19 cellular contexts compared by ENCODE assay signal in the genomic region with DNA sequence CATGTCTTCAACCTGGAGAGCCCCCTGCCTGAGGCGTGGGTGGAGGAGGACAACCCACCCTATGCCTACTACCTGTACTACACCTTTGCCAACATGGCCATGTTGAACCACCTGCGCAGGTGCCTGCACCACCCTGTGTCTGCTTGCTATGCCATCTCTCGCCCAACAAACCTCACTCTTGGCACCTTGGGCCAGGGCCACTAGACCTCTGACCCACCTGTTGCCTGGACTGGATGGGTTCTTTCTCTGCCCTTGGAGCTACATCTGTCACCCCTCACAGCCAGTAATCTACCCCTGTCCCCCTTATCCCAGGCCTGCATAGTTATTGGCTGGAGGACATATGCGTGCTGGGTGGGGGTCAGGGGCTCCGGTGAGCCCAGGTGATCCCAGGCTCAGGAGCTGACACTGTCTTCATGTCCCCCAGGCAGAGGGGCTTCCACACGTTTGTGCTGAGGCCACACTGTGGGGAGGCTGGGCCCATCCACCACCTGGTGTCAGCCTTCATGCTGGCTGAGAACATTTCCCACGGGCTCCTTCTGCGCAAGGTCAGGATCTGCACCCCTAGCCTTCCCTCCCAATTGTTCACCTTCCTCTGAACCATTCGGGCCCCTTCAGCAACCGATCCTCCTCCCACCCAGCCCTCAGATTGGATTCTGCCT. TPM values are rescaled to one million over a fixed set of nuclear protein-coding genes. Genes with fewer than 3 reads are reported as not detected.
DNase-seq lines count a peak whose midpoint lies in the region; TF ChIP-seq lines count a peak whose summit lies in the region.
"Had no signal": no experiment of that assay in that cellular context is flagged by ENCODE, and none has a peak within 500 bp of the region (broad histone marks: within the 10 kb centered on the region; RNA-seq: fewer than 3 reads in every experiment).

No MANE protein-coding gene starts in this region.

- peaks cover 17% of the 10 kb centered on the region for H3K4me1 Mint-ChIP-seq in activated CD4-positive, alpha-beta T cell treated with anti-CD3 and anti-CD28 coated beads, Interleukin-2, amount 10 ng/mL, durations not matched to agents 7 days and 5 days

- H2AK5ac ChIP-seq in neuronal stem cell (ENCODE audit: low read depth, low read length), result no peak overlapping the region

- intact Hi-C loops in esophagus squamous epithelium (cut with DNase I), result no loop called here

- no peak overlapping the region for H4K8ac ChIP-seq in neuronal stem cell (ENCODE audit: low read depth, low read length)

- no peaks in the 10 kb centered on the region for H3K9me3 Mint-ChIP-seq in activated CD4-positive, alpha-beta T cell treated with anti-CD3 and anti-CD28 coated beads, Interleukin-2, amount 10 ng/mL, durations not matched to agents 7 days and 5 days

- H2BK5ac ChIP-seq in neuronal stem cell (ENCODE audit: low read length), result peak overlapping the region; percentile 53

- no peak overlapping the region for H3K4me2 ChIP-seq in neuronal stem cell (ENCODE audit: insufficient read depth, low read length, poor library complexity, severe bottlenecking)

- POLR2A ChIA-PET in activated CD4-positive, alpha-beta T cell treated with anti-CD3 and anti-CD28 coated beads, Interleukin-2, amount 10 ng/mL, durations not matched to agents 7 days and 5 days (lab: Charles Lee), result no interaction called here

- H3K27me3 Mint-ChIP-seq in activated CD4-positive, alpha-beta T cell treated with anti-CD3 and anti-CD28 coated beads, Interleukin-2, amount 10 ng/mL, durations not matched to agents 7 days and 5 days, result no peaks in the 10 kb centered on the region

- no peak overlapping the region for H3K27ac ChIP-seq in neuronal stem cell (replicated peaks; ENCODE audit: low read length)
- H3K27ac ChIP-seq in esophagus squamous epithelium, result no peak overlapping the region
- H3K27ac ChIP-seq: GM23248, RWPE1 had no signal

- no CpG with 5 or more reads among the region's 10 CpGs for WGBS in neuronal stem cell (ENCODE audit: extremely low coverage in 2 of 2, insufficient read length in 2 of 2, insufficient replicate concordance in 1 of 2), 2 donors
- WGBS in esophagus squamous epithelium, 2 donors, result 86 to 92% methylated on average over 6 to 8 of the region's 10 CpGs

- no peak for TF ChIP-seq POLR2A in esophagus squamous epithelium (IDR thresholded peaks at IDR 0.05)

- no peak overlapping the region for H3K4me3 Mint-ChIP-seq in activated CD4-positive, alpha-beta T cell treated with anti-CD3 and anti-CD28 coated beads, Interleukin-2, amount 10 ng/mL, durations not matched to agents 7 days and 5 days

- no peak overlapping the region for H3K4ac ChIP-seq in neuronal stem cell (ENCODE audit: low read length)

- no peak overlapping the region for H3K14ac ChIP-seq in neuronal stem cell (ENCODE audit: low read length)

- H3K36me3 ChIP-seq in neuronal stem cell (replicated peaks in 1 of 2; ENCODE audit: control insufficient read depth in 2 of 2, insufficient read depth in 2 of 2, low read length in 2 of 2) (peaks cover 41 to 69% of the 10 kb centered on the region in 2 donors), esophagus squamous epithelium (peaks cover 28 to 64% (median 29%) of the 10 kb centered on the region in 3 donors)

- no peak overlapping the region for H3K23ac ChIP-seq in neuronal stem cell (ENCODE audit: low read depth, low read length, poor library complexity)

- DNase-seq in activated CD4-positive, alpha-beta T cell treated with anti-CD3 and anti-CD28 coated beads, Interleukin-2, amount 10 ng/mL, durations not matched to agents 7 days and 5 days, result peak; percentile 3
- no peak for DNase-seq in activated CD4-positive, alpha-beta T cell treated with anti-CD3 and anti-CD28 coated beads for 48 hours
- DNase-seq in GM20000 (ENCODE audit: low spot score) (peak; percentile 20), dedifferentiated amniotic fluid mesenchymal stem cell (ENCODE audit: extremely low spot score) (peak; percentile 9), neuronal stem cell (ENCODE audit: low spot score) (no peak), esophagus squamous epithelium (lab: John Stamatoyannopoulos, UW) (no peak), NCI-H510A treated with DMSO at 0.1 percent for 48 hours (lab: John Stamatoyannopoulos, UW) (no peak), NCI-H524 treated with DMSO at 0.1 percent for 48 hours (lab: John Stamatoyannopoulos, UW) (no peak)
- DNase-seq: 8988T, DMS153, GDM1, GM23248, KG1, NCI-H1694 treated with DMSO at 0.1 percent for 48 hours, PC-3 had no signal

- H3K9me3 ChIP-seq in neuronal stem cell (replicated peaks in 1 of 2; ENCODE audit: control insufficient read depth in 2 of 2, insufficient read depth in 1 of 2, low read depth in 1 of 2, low read length in 2 of 2), result no peaks in the 10 kb centered on the region
- H3K9me3 ChIP-seq in esophagus squamous epithelium, result no peaks in the 10 kb centered on the region
- H3K9me3 ChIP-seq: Caco-2 had no signal

- H3K4me3 ChIP-seq in neuronal stem cell (ENCODE audit: low read length in 2 of 2) (no peak overlapping the region), esophagus squamous epithelium (no peak overlapping the region)
- H3K4me3 ChIP-seq: GM23248 had no signal

- H2AFZ ChIP-seq in neuronal stem cell (ENCODE audit: low read length), result no peak overlapping the region
- H2AFZ ChIP-seq: GM23248 had no signal

- peaks cover 40% of the 10 kb centered on the region for H3K36me3 Mint-ChIP-seq in activated CD4-positive, alpha-beta T cell treated with anti-CD3 and anti-CD28 coated beads, Interleukin-2, amount 10 ng/mL, durations not matched to agents 7 days and 5 days (ENCODE audit: low read depth)

- H3K18ac ChIP-seq in neuronal stem cell (ENCODE audit: low read length), result no peak overlapping the region

- no peak overlapping the region for H2BK12ac ChIP-seq in neuronal stem cell (ENCODE audit: low read length)

- CTCF ChIA-PET in activated CD4-positive, alpha-beta T cell treated with anti-CD3 and anti-CD28 coated beads, Interleukin-2, amount 10 ng/mL, durations not matched to agents 7 days and 5 days (lab: Charles Lee), result interaction anchor here (0.7 to 10.3 kb wide), 9 partner anchors 9 to 134 kb away, joined by 3 to 67 read pairs (median 5); a partner anchor contains a TSS

- peaks cover 5% of the 10 kb centered on the region for H3K79me1 ChIP-seq in neuronal stem cell (ENCODE audit: low read depth, low read length)

- no peak overlapping the region for H2BK15ac ChIP-seq in neuronal stem cell (ENCODE audit: low read length)

- no peak overlapping the region for H3K9ac ChIP-seq in neuronal stem cell (ENCODE audit: low read depth, low read length, poor library complexity)
- H3K9ac ChIP-seq: GM23248 had no signal

- H3K27ac Mint-ChIP-seq in activated CD4-positive, alpha-beta T cell treated with anti-CD3 and anti-CD28 coated beads, Interleukin-2, amount 10 ng/mL, durations not matched to agents 7 days and 5 days, result peak overlapping the region; percentile 62

- no peak overlapping the region for H4K91ac ChIP-seq in neuronal stem cell (ENCODE audit: low read depth, low read length, poor library complexity)

- H3K4me1 ChIP-seq in neuronal stem cell (ENCODE audit: control insufficient read depth in 2 of 2, insufficient read depth in 1 of 2, low read depth in 1 of 2, low read length in 2 of 2) (peaks cover 0 to 12% of the 10 kb centered on the region in 2 donors), esophagus squamous epithelium (peaks cover 0 to 35% (median 3%) of the 10 kb centered on the region in 3 donors)
- H3K4me1 ChIP-seq: Caco-2 had no signal

- TF ChIP-seq CTCF in GM20000 (IDR thresholded peaks at IDR 0.05; ENCODE audit: extremely low read depth, missing control alignments) (no peak), esophagus squamous epithelium (IDR thresholded peaks at IDR 0.05) (no peak)

- H3K27me3 ChIP-seq in neuronal stem cell (ENCODE audit: control insufficient read depth in 3 of 3, insufficient read depth in 3 of 3, low read depth in 1 of 3, low read length in 3 of 3) (no peaks in the 10 kb centered on the region), esophagus squamous epithelium (no peaks in the 10 kb centered on the region)

- H2BK120ac ChIP-seq in neuronal stem cell (ENCODE audit: low read depth, low read length), result no peak overlapping the region

RNA-seq across cellular contexts. Expression of a gene that starts 9.9 kb away (rescaled TPM):
- 100 to 1,000 TPM; 116 to 120 TPM for total RNA-seq in activated CD4-positive, alpha-beta T cell treated with anti-CD3 and anti-CD28 coated beads, Interleukin-2, amount 10 ng/mL, durations not matched to agents 7 days and 5 days
- 36.2 TPM for polyA plus RNA-seq in neuronal stem cell (2013, experiment 1 of 2)
- polyA plus RNA-seq in neuronal stem cell (2013, experiment 2 of 2), result 34.6 TPM
- 10 to 100 TPM; 18.5 to 51.5 (median 24.4) TPM for total RNA-seq in esophagus squamous epithelium

RNA-seq across cellular contexts. Expression of a gene that starts 10.1 kb away (rescaled TPM):
- not detected for total RNA-seq in activated CD4-positive, alpha-beta T cell treated with anti-CD3 and anti-CD28 coated beads, Interleukin-2, amount 10 ng/mL, durations not matched to agents 7 days and 5 days
- not detected for polyA plus RNA-seq in neuronal stem cell (2013, experiment 1 of 2)
- not detected for polyA plus RNA-seq in neuronal stem cell (2013, experiment 2 of 2)
- total RNA-seq in esophagus squamous epithelium, result not detected
- total RNA-seq: Caco-2, GM23248, HT-29, NCI-H460 had no signal
- polyA plus RNA-seq: GM23248 had no signal

RNA-seq across cellular contexts. Expression of a gene that starts 26.4 kb away (rescaled TPM):
- total RNA-seq in activated CD4-positive, alpha-beta T cell treated with anti-CD3 and anti-CD28 coated beads, Interleukin-2, amount 10 ng/mL, durations not matched to agents 7 days and 5 days, result 10 to 100 TPM; 34.3 to 36.3 TPM
- polyA plus RNA-seq in neuronal stem cell (2013, experiment 1 of 2), result 18.1 TPM
- polyA plus RNA-seq in neuronal stem cell (2013, experiment 2 of 2), result 18.1 TPM
- total RNA-seq in esophagus squamous epithelium, result 10 to 100 TPM; 13.5 to 53.5 (median 29.4) TPM

RNA-seq across cellular contexts. Expression of a gene that starts 38.4 kb away (rescaled TPM):
- total RNA-seq in activated CD4-positive, alpha-beta T cell treated with anti-CD3 and anti-CD28 coated beads, Interleukin-2, amount 10 ng/mL, durations not matched to agents 7 days and 5 days, result 10 to 100 TPM; 33.4 to 33.5 TPM
- polyA plus RNA-seq in neuronal stem cell (2013, experiment 1 of 2), result 54.2 TPM
- 51.8 TPM for polyA plus RNA-seq in neuronal stem cell (2013, experiment 2 of 2)
- 10 to 100 TPM; 17.8 to 87.9 (median 46.2) TPM for total RNA-seq in esophagus squamous epithelium
- total RNA-seq: HT-29 had no signal

RNA-seq across cellular contexts. Expression of a gene that starts 58.1 kb away (rescaled TPM):
- total RNA-seq in activated CD4-positive, alpha-beta T cell treated with anti-CD3 and anti-CD28 coated beads, Interleukin-2, amount 10 ng/mL, durations not matched to agents 7 days and 5 days, result 10 to 100 TPM; 68.4 to 77.2 TPM
- polyA plus RNA-seq in neuronal stem cell (2013, experiment 1 of 2), result 54.3 TPM
- polyA plus RNA-seq in neuronal stem cell (2013, experiment 2 of 2), result 55.1 TPM
- 100 to 1,000 TPM in 1 of 4 donors, under 1 TPM in 1, not detected in 2; 0.83 to 299 TPM for total RNA-seq in esophagus squamous epithelium
- total RNA-seq: Caco-2, GM23248, HT-29, PC-3 had no signal
- polyA plus RNA-seq: GM23248 had no signal

Comparison
In these comparisons a context has a peak if more than half of its experiments do, and no peak if none do; other contexts are left out.
1. DNase-seq: peak in activated CD4-positive, alpha-beta T cell treated with anti-CD3 and anti-CD28 coated beads, Interleukin-2, amount 10 ng/mL, durations not matched to agents 7 days and 5 days (single experiment), GM20000 (single experiment) and dedifferentiated amniotic fluid mesenchymal stem cell (single experiment); none in activated CD4-positive, alpha-beta T cell treated with anti-CD3 and anti-CD28 coated beads for 48 hours (single experiment), neuronal stem cell (single experiment), esophagus squamous epithelium (single experiment), NCI-H510A treated with DMSO at 0.1 percent for 48 hours (single experiment) and NCI-H524 treated with DMSO at 0.1 percent for 48 hours (single experiment).